15 cellular contexts compared by ENCODE assay signal in genomic region chr5:174192103-174192655, GRCh38.
A peak's percentile ranks its signal among the peaks of the same experiment; 100 is the strongest.
DNase-seq lines count a peak whose midpoint lies in the region; ATAC-seq, FAIRE-seq and TF ChIP-seq lines count a peak whose summit lies in the region.
"Had no signal": no experiment of that assay in that cellular context is flagged by ENCODE, and none has a peak within 500 bp of the region (broad histone marks: within the 10 kb centered on the region; RNA-seq: fewer than 3 reads in every experiment).

No MANE protein-coding gene starts in this region.

- H3K4me3 ChIP-seq in K562, result no peak overlapping the region
- H3K4me3 ChIP-seq in H1 (ENCODE audit: extremely low read depth in 1 of 4, insufficient read depth in 2 of 4, low read depth in 3 of 4, low read length in 4 of 4), result no peak overlapping the region
- H3K4me3 ChIP-seq in SK-N-SH (ENCODE audit: low read depth in 2 of 2, low read length in 1 of 2), result no peak overlapping the region
- H3K4me3 ChIP-seq: BLaER1 treated with 17β-estradiol and CSF1 and Interleukin-3, amounts not matched to agents 10 nM and 100 nM; GM23248 had no signal

- DNase-seq in K562 (ENCODE audit: extremely low read depth in 1 of 4, low spot score in 3 of 4), result no peak
- no peak for DNase-seq in H1 (ENCODE audit: low read depth in 1 of 2, low spot score in 2 of 2)
- no peak for DNase-seq in nephron progenitor cell
- peak; percentile 8 for DNase-seq in sciatic nerve (ENCODE audit: low spot score)
- DNase-seq in HTR-8/SVneo (ENCODE audit: insufficient read length, low spot score), result no peak
- no peak for DNase-seq in NCI-H2171 treated with DMSO at 0.1 percent for 48 hours (lab: John Stamatoyannopoulos, UW)
- no peak for DNase-seq in SK-N-SH
- DNase-seq: ACHN; CD4-positive, CD25-positive, alpha-beta regulatory T cell; DMS53; GF-D8; GM23248; H7 had no signal

- H3K27ac ChIP-seq in K562 (ENCODE audit: extremely low read depth, low read depth, low read length) (no peak overlapping the region), H1 (ENCODE audit: low read depth, low read length) (no peak overlapping the region), SK-N-SH (ENCODE audit: low read depth in 2 of 2, low read length in 1 of 2) (peak overlapping the region in 1 of 2 experiments; percentile 98; a peak in 2 of 4 replicates)
- H3K27ac ChIP-seq: BLaER1 treated with 17β-estradiol and CSF1 and Interleukin-3, amounts not matched to agents 10 nM and 100 nM; GM23248; HL-60 had no signal

- H2AFZ ChIP-seq in K562 (ENCODE audit: low read depth, low read length), result no peak overlapping the region
- no peak overlapping the region for H2AFZ ChIP-seq in H1 (ENCODE audit: low read length)
- H2AFZ ChIP-seq in SK-N-SH (ENCODE audit: low read depth), result no peak overlapping the region
- H2AFZ ChIP-seq: GM23248 had no signal

- H2BK5ac ChIP-seq in H1 (ENCODE audit: low read depth, low read length), result no peak overlapping the region

- H3K4me2 ChIP-seq in K562 (ENCODE audit: insufficient read depth, low read length), result no peak overlapping the region
- no peak overlapping the region for H3K4me2 ChIP-seq in H1 (ENCODE audit: insufficient read depth in 1 of 2, low read depth in 2 of 2, low read length in 2 of 2)
- no peak overlapping the region for H3K4me2 ChIP-seq in SK-N-SH
- H3K4me2 ChIP-seq: BLaER1 treated with 17β-estradiol and CSF1 and Interleukin-3, amounts not matched to agents 10 nM and 100 nM had no signal

- H3K9ac ChIP-seq in K562 (ENCODE audit: insufficient read depth in 1 of 2, low read depth in 2 of 2, low read length in 2 of 2) (no peak overlapping the region), H1 (replicated peaks in 1 of 4; ENCODE audit: extremely low read depth in 1 of 4, low read depth in 3 of 4, low read length in 3 of 4) (no peak overlapping the region), SK-N-SH (no peak overlapping the region)
- H3K9ac ChIP-seq: BLaER1 treated with 17β-estradiol and CSF1 and Interleukin-3, amounts not matched to agents 10 nM and 100 nM; GM23248 had no signal

- POLR2A ChIA-PET in K562 (lab: Yijun Ruan, JAX) (interaction anchor here (0.7 kb wide), 1 partner anchor 61 kb away, joined by 4 read pairs; no protein-coding TSS in a partner anchor), H1 (lab: Charles Lee; ENCODE audit: partially characterized antibody) (interaction anchor here (0.9 kb wide), 1 partner anchor 22 kb away, joined by 3 read pairs; no protein-coding TSS in a partner anchor), SK-N-SH (lab: Yijun Ruan, JAX) (no interaction called here)

- FAIRE-seq in K562 (lab: Jason Lieb, UNC), result no peak
- FAIRE-seq in H1 (lab: Jason Lieb, UNC), result no peak
- no peak for FAIRE-seq in HTR-8/SVneo (lab: Jason Lieb, UNC)

- TF ChIP-seq POLR2A in K562 (conservative IDR thresholded peaks at IDR 0.05) (no peak), H1 (IDR thresholded peaks at IDR 0.05; ENCODE audit: control extremely low read depth in 1 of 2, low read depth in 2 of 2, low read length in 2 of 2) (no peak)

- 0 out of 2 replicates have a peak overlapping the region, but pooled peaks have one; percentile 21 for H2BK20ac ChIP-seq in H1 (ENCODE audit: low read length)

- ATAC-seq in K562, result no peak
- no peak for ATAC-seq in sciatic nerve

- no peak overlapping the region for H3K23ac ChIP-seq in H1 (ENCODE audit: insufficient read length)

- H4K91ac ChIP-seq in H1 (replicated peaks; ENCODE audit: insufficient read length, low read length), result no peak overlapping the region

- no peaks in the 10 kb centered on the region for H3K9me1 ChIP-seq in K562 (ENCODE audit: control insufficient read depth, insufficient read depth, low read length)

- H3K23me2 ChIP-seq in H1 (ENCODE audit: low read depth, low read length), result no peaks in the 10 kb centered on the region; the same call in 1 of the 2 replicates

- H3K9me3 ChIP-seq in K562 (replicated peaks; ENCODE audit: control insufficient read depth, insufficient read depth, low read depth, low read length) (no peaks in the 10 kb centered on the region), H1 (ENCODE audit: insufficient read depth in 2 of 2, low read depth in 1 of 2, low read length in 1 of 2) (no peaks in the 10 kb centered on the region), SK-N-SH (no peaks in the 10 kb centered on the region)
- H3K9me3 ChIP-seq: BLaER1 treated with 17β-estradiol and CSF1 and Interleukin-3, amounts not matched to agents 10 nM and 100 nM had no signal

- H3K14ac ChIP-seq in H1 (ENCODE audit: insufficient read length), result no peak overlapping the region

- no peaks in the 10 kb centered on the region for H3K4me1 ChIP-seq in K562 (replicated peaks in 1 of 2; ENCODE audit: control insufficient read depth in 2 of 2, insufficient read depth in 2 of 2, low read length in 2 of 2)
- H3K4me1 ChIP-seq in H1 (replicated peaks in 1 of 4; ENCODE audit: control insufficient read depth in 3 of 4, insufficient read depth in 4 of 4, low read length in 3 of 4), result peaks cover 0 to 8% (median 3%) of the 10 kb centered on the region in 4 experiments; a peak in 4 of 7 replicates
- H3K4me1 ChIP-seq in SK-N-SH (ENCODE audit: control insufficient read depth in 1 of 2, insufficient read depth in 2 of 2, low read depth in 1 of 2, low read length in 1 of 2), result peaks cover 0 to 63% of the 10 kb centered on the region in 2 experiments; a peak in 2 of 4 replicates

- CTCF ChIA-PET in K562 (lab: Yijun Ruan, JAX; ENCODE audit: low intra/inter-chr PET ratio) (no interaction called here), H1 (lab: Charles Lee; ENCODE audit: partially characterized antibody) (interaction anchor here (1.0 to 1.5 kb wide), 5 partner anchors 32 to 147 kb away, joined by 3 to 6 read pairs (median 3); partner anchors contain the start of gene NSG2), SK-N-SH (lab: Yijun Ruan, JAX) (interaction anchor here (0.9 to 2.5 kb wide), 4 partner anchors 20 to 135 kb away, joined by 3 to 10 read pairs (median 4); no protein-coding TSS in a partner anchor)

- no peak overlapping the region for H3K4me3 Mint-ChIP-seq in nephron progenitor cell
- H3K4me3 Mint-ChIP-seq: CD4-positive, CD25-positive, alpha-beta regulatory T cell had no signal

- no peak overlapping the region for H3K56ac ChIP-seq in H1 (replicated peaks; ENCODE audit: insufficient read length, low read depth, low read length)

- no peak for TF ChIP-seq RAD21 in K562 (CRISPR knock-in tag; conservative IDR thresholded peaks at IDR 0.05 in 1 of 2, IDR thresholded peaks at IDR 0.05 in 1 of 2)
- TF ChIP-seq RAD21 in H1 (IDR thresholded peaks at IDR 0.05 in 1 of 2, conservative IDR thresholded peaks at IDR 0.05 in 1 of 2; ENCODE audit: low read depth in 2 of 2, low read length in 2 of 2), result no peak
- no peak for TF ChIP-seq RAD21 in SK-N-SH (IDR thresholded peaks at IDR 0.05; ENCODE audit: low read length)

- no peak overlapping the region for H2BK12ac ChIP-seq in H1 (ENCODE audit: low read depth, low read length)

- no TSS peak for BruUV-seq in K562 (replicated peaks; lab: Mats Ljungman, UMichigan)

- H4K5ac ChIP-seq in H1 (ENCODE audit: insufficient read length, low read depth, low read length), result no peak overlapping the region

- H4K20me1 ChIP-seq in K562 (replicated peaks; ENCODE audit: control insufficient read depth, insufficient read depth, low read length), result no peaks in the 10 kb centered on the region
- H4K20me1 ChIP-seq in H1 (replicated peaks in 1 of 2; ENCODE audit: control insufficient read depth in 1 of 2, insufficient read depth in 2 of 2, low read length in 2 of 2), result no peaks in the 10 kb centered on the region
- H4K20me1 ChIP-seq in SK-N-SH (ENCODE audit: insufficient read depth), result no peaks in the 10 kb centered on the region
- H4K20me1 ChIP-seq: BLaER1 treated with 17β-estradiol and CSF1 and Interleukin-3, amounts not matched to agents 10 nM and 100 nM had no signal

- no peaks in the 10 kb centered on the region for H3K9me2 ChIP-seq in SK-N-SH

- H3K4me1 Mint-ChIP-seq in nephron progenitor cell, result peaks cover 81% of the 10 kb centered on the region
- H3K4me1 Mint-ChIP-seq: CD4-positive, CD25-positive, alpha-beta regulatory T cell had no signal

- H3K36me3 ChIP-seq in K562 (ENCODE audit: control insufficient read depth, insufficient read depth, low read length) (no peaks in the 10 kb centered on the region), H1 (ENCODE audit: control insufficient read depth in 2 of 4, insufficient read depth in 4 of 4, low read length in 3 of 4) (no peaks in the 10 kb centered on the region), SK-N-SH (replicated peaks in 1 of 2; ENCODE audit: control insufficient read depth in 1 of 2, insufficient read depth in 2 of 2, low read length in 1 of 2) (no peaks in the 10 kb centered on the region)
- H3K36me3 ChIP-seq: BLaER1 treated with 17β-estradiol and CSF1 and Interleukin-3, amounts not matched to agents 10 nM and 100 nM had no signal

- H3K79me2 ChIP-seq in K562 (ENCODE audit: control insufficient read depth, insufficient read depth, low read length), result no peaks in the 10 kb centered on the region
- no peaks in the 10 kb centered on the region for H3K79me2 ChIP-seq in H1 (ENCODE audit: control insufficient read depth in 1 of 2, insufficient read depth in 2 of 2, low read length in 2 of 2)
- no peaks in the 10 kb centered on the region for H3K79me2 ChIP-seq in SK-N-SH (ENCODE audit: insufficient read depth)

- H4K8ac ChIP-seq in H1 (ENCODE audit: extremely low read depth, insufficient read depth, low read length), result no peak overlapping the region

- no peaks in the 10 kb centered on the region for H3F3A ChIP-seq in SK-N-SH (replicated peaks; ENCODE audit: insufficient read depth)

- peak overlapping the region; percentile 13 for H3K27ac Mint-ChIP-seq in nephron progenitor cell
- H3K27ac Mint-ChIP-seq: CD4-positive, CD25-positive, alpha-beta regulatory T cell had no signal

- no peaks in the 10 kb centered on the region for H3K79me1 ChIP-seq in H1 (ENCODE audit: low read depth, low read length)

- no peak overlapping the region for H3K18ac ChIP-seq in H1 (ENCODE audit: extremely low read depth, low read length)

- no peak overlapping the region for H3K4ac ChIP-seq in H1 (replicated peaks; ENCODE audit: insufficient read length, low read depth, low read length)

- H2BK120ac ChIP-seq in H1 (replicated peaks; ENCODE audit: low read depth, low read length), result no peak overlapping the region

- no peaks in the 10 kb centered on the region for H3K9me3 Mint-ChIP-seq in nephron progenitor cell
- H3K9me3 Mint-ChIP-seq: CD4-positive, CD25-positive, alpha-beta regulatory T cell had no signal

- in situ Hi-C loops in K562 (cut with MboI), result no loop called here

- H3K36me3 Mint-ChIP-seq in nephron progenitor cell (ENCODE audit: low read depth), result no peaks in the 10 kb centered on the region
- H3K36me3 Mint-ChIP-seq: CD4-positive, CD25-positive, alpha-beta regulatory T cell had no signal

- TF ChIP-seq CTCF in K562 (IDR thresholded peaks at IDR 0.05 in 2 of 3, conservative IDR thresholded peaks at IDR 0.05 in 1 of 3; ENCODE audit: insufficient read depth in 2 of 3, low read depth in 1 of 3, low read length in 3 of 3) (no peak), H1 (IDR thresholded peaks at IDR 0.05; ENCODE audit: control extremely low read depth in 1 of 3, insufficient read depth in 1 of 3, low read depth in 1 of 3, low read length in 3 of 3) (no peak), nephron progenitor cell (IDR thresholded peaks at IDR 0.05) (no peak), SK-N-SH (IDR thresholded peaks at IDR 0.05) (no peak)

- peaks cover 4 to 48% of the 10 kb centered on the region in 2 experiments; a peak in 4 of 5 replicates for H3K27me3 ChIP-seq in K562 (ENCODE audit: control insufficient read depth in 2 of 2, insufficient read depth in 2 of 2, low read length in 2 of 2)
- no peaks in the 10 kb centered on the region for H3K27me3 ChIP-seq in H1 (replicated peaks in 1 of 4; ENCODE audit: control insufficient read depth in 3 of 4, extremely low read depth in 1 of 4, insufficient read depth in 3 of 4, low read length in 3 of 4)
- H3K27me3 ChIP-seq in SK-N-SH (ENCODE audit: insufficient read depth), result no peaks in the 10 kb centered on the region
- H3K27me3 ChIP-seq: BLaER1 treated with 17β-estradiol and CSF1 and Interleukin-3, amounts not matched to agents 10 nM and 100 nM had no signal

- no peak overlapping the region for H2AK5ac ChIP-seq in H1 (ENCODE audit: low read depth, low read length)

- WGBS in K562 (ENCODE audit: insufficient coverage, low coverage, missing lambda C conversion rate), result 5% methylated on average over 2 of the region's 5 CpGs
- 92% methylated on average over 5 of the region's 5 CpGs; no CpG with 5 or more reads in 1 of the 2 experiments for WGBS in H1 (ENCODE audit: extremely low coverage in 1 of 2, insufficient coverage in 1 of 2, insufficient read length in 1 of 2, insufficient replicate concordance in 2 of 2, low coverage in 1 of 2, low lambda C conversion rate in 2 of 2, missing lambda C conversion rate in 1 of 2), 2 experiments
- 53% methylated on average over 5 of the region's 5 CpGs for WGBS in SK-N-SH (ENCODE audit: low lambda C conversion rate)

- H3K27me3 Mint-ChIP-seq in nephron progenitor cell (ENCODE audit: low read depth, poor library complexity), result peaks cover under 1% of the 10 kb centered on the region
- H3K27me3 Mint-ChIP-seq: CD4-positive, CD25-positive, alpha-beta regulatory T cell had no signal

- H2BK15ac ChIP-seq in H1 (ENCODE audit: low read length), result no peak overlapping the region

- intact Hi-C loops in K562 (cut with micrococcal nuclease), result no loop called here
- intact Hi-C loops in sciatic nerve (cut with DNase I), result no loop called here

- TF ChIP-seq EP300 in K562 (IDR thresholded peaks at IDR 0.05; ENCODE audit: low read length) (no peak), H1 (IDR thresholded peaks at IDR 0.05; ENCODE audit: borderline replicate concordance in 1 of 2, low read depth in 2 of 2, low read length in 2 of 2) (no peak), SK-N-SH (IDR thresholded peaks at IDR 0.05; ENCODE audit: borderline replicate concordance in 1 of 2, low read depth in 1 of 2, low read length in 1 of 2) (no peak)
